7 cellular contexts compared by ENCODE assay signal in the genomic region with DNA sequence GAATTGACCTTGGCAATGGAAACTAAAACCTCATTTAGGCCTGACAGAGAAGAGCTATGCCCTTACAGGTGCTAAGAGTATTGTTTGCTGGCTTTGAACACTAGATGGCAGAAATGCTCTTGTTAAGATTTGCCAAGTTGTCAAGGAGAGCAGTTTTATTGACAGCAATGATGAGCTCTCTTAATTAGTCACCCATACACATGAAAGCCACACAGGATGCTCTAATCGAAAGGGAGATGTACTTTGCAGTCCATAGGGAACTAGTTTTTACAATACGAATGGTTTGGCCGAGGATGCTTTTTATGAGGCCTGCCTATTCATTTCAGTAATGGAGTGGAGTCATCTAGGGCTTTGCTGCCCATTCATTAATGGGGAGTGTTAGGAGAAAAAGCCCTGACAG. TPM values are rescaled to one million over a fixed set of nuclear protein-coding genes. Genes with fewer than 3 reads are reported as not detected.
A peak's percentile ranks its signal among the peaks of the same experiment; 100 is the strongest.
DNase-seq lines count a peak whose midpoint lies in the region; ATAC-seq and TF ChIP-seq lines count a peak whose summit lies in the region.

No MANE protein-coding gene starts in this region.

- H3K4me3 Mint-ChIP-seq in activated naive CD4-positive, alpha-beta T cell treated with anti-CD3 and anti-CD28 coated beads, Interleukin-2, amount 10 ng/mL, durations not matched to agents 7 days and 5 days = no peak overlapping the region

- no peak overlapping the region for H3K27ac Mint-ChIP-seq in activated naive CD4-positive, alpha-beta T cell treated with anti-CD3 and anti-CD28 coated beads, Interleukin-2, amount 10 ng/mL, durations not matched to agents 7 days and 5 days

- DNase-seq in RPMI7951 (ENCODE audit: low read depth) = peak; percentile 28
- peak; percentile 25 for DNase-seq in foreskin melanocyte
- DNase-seq in superior temporal gyrus (ENCODE audit: extremely low spot score) = peak; percentile 50
- DNase-seq in activated naive CD4-positive, alpha-beta T cell treated with anti-CD3 and anti-CD28 coated beads, Interleukin-2, amount 10 ng/mL, durations not matched to agents 7 days and 5 days = no peak

- H3K36me3 Mint-ChIP-seq in activated naive CD4-positive, alpha-beta T cell treated with anti-CD3 and anti-CD28 coated beads, Interleukin-2, amount 10 ng/mL, durations not matched to agents 7 days and 5 days = no peaks in the 10 kb centered on the region

- CTCF ChIA-PET in activated naive CD4-positive, alpha-beta T cell treated with anti-CD3 and anti-CD28 coated beads, Interleukin-2, amount 10 ng/mL, durations not matched to agents 7 days and 5 days (lab: Charles Lee) = no interaction called here

- H3K4me1 Mint-ChIP-seq in activated naive CD4-positive, alpha-beta T cell treated with anti-CD3 and anti-CD28 coated beads, Interleukin-2, amount 10 ng/mL, durations not matched to agents 7 days and 5 days = no peaks in the 10 kb centered on the region

- ATAC-seq in GM21423 (IDR thresholded peaks at IDR 0.05; ENCODE audit: unreplicated experiment) (peak; percentile 96), HG03520 (IDR thresholded peaks at IDR 0.05; ENCODE audit: unreplicated experiment) (peak; percentile 95)

- no peaks in the 10 kb centered on the region for H3K27me3 Mint-ChIP-seq in activated naive CD4-positive, alpha-beta T cell treated with anti-CD3 and anti-CD28 coated beads, Interleukin-2, amount 10 ng/mL, durations not matched to agents 7 days and 5 days

- H3K9me3 Mint-ChIP-seq in activated naive CD4-positive, alpha-beta T cell treated with anti-CD3 and anti-CD28 coated beads, Interleukin-2, amount 10 ng/mL, durations not matched to agents 7 days and 5 days = no peaks in the 10 kb centered on the region

- TF ChIP-seq CTCF in GM12873 (IDR thresholded peaks at IDR 0.05; ENCODE audit: insufficient read depth, low read depth, low read length, missing control alignments) = peak; percentile 74

RNA-seq across cellular contexts. Expression of a gene that starts 45.4 kb away (rescaled TPM):
- total RNA-seq in RPMI7951 (2014; rRNA removed; shearing (Covaris generic)) = not detected in 2 replicates
